1 cellular context compared by ENCODE assay signal in genomic region chr3:32146669-32147315, GRCh38.
TF ChIP-seq lines count a peak whose summit lies in the region.

No MANE protein-coding gene starts in this region.

TF ChIP-seq in K562, 482 proteins besides CTCF, POLR2A, EP300 and RAD21 (continued from another document):
- TF ChIP-seq SMARCC2 (IDR thresholded peaks at IDR 0.05; ENCODE audit: low read depth) (no peak), GATAD2A (IDR thresholded peaks at IDR 0.05) (no peak), EHMT2 (IDR thresholded peaks at IDR 0.05) (no peak), YBX1 (IDR thresholded peaks at IDR 0.05) (no peak), ZNF764 (CRISPR knock-in tag; IDR thresholded peaks at IDR 0.05; ENCODE audit: low read depth) (no peak), ZNF584 (CRISPR knock-in tag; IDR thresholded peaks at IDR 0.05; ENCODE audit: low read depth) (0 out of 2 replicates have a peak, but pooled peaks have one; percentile 11), NFIX (CRISPR knock-in tag; IDR thresholded peaks at IDR 0.05; ENCODE audit: low read depth) (no peak), ZNF316 (IDR thresholded peaks at IDR 0.05) (no peak), STAT6 (CRISPR knock-in tag; IDR thresholded peaks at IDR 0.05) (no peak), MED1 (CRISPR knock-in tag; IDR thresholded peaks at IDR 0.05; ENCODE audit: borderline replicate concordance) (no peak), NFE2 (IDR thresholded peaks at IDR 0.05; ENCODE audit: low read depth) (no peak), TAL1 (IDR thresholded peaks at IDR 0.05) (no peak), MGA (IDR thresholded peaks at IDR 0.05) (no peak), ZNF695 (CRISPR knock-in tag; IDR thresholded peaks at IDR 0.05) (no peak), ZNF408 (CRISPR knock-in tag; IDR thresholded peaks at IDR 0.05; ENCODE audit: low read depth) (no peak), ZNF449 (CRISPR knock-in tag; IDR thresholded peaks at IDR 0.05) (no peak), MCM5 (IDR thresholded peaks at IDR 0.05; ENCODE audit: low read depth) (no peak), ZBTB1 (CRISPR knock-in tag; IDR thresholded peaks at IDR 0.05; ENCODE audit: borderline replicate concordance, low read depth) (no peak), FOXK2 (conservative IDR thresholded peaks at IDR 0.05 in 1 of 2, IDR thresholded peaks at IDR 0.05 in 1 of 2; ENCODE audit: low read depth in 2 of 2) (peak in 1 of 2 experiments; percentile 16; a peak in 2 of 4 replicates), DMBX1 (CRISPR knock-in tag; IDR thresholded peaks at IDR 0.05; ENCODE audit: borderline replicate concordance) (0 out of 2 replicates have a peak, but pooled peaks have one; percentile 24), BRF2 (IDR thresholded peaks at IDR 0.05; ENCODE audit: borderline replicate concordance, insufficient read depth, insufficient read length) (no peak), SPI1 (IDR thresholded peaks at IDR 0.05; ENCODE audit: borderline replicate concordance, low read depth, low read length) (peak; percentile 81; the same call in 1 of the 2 replicates), EWSR1 (IDR thresholded peaks at IDR 0.05; ENCODE audit: borderline replicate concordance, low read depth, partially characterized antibody) (no peak), PYGO2 (tag; IDR thresholded peaks at IDR 0.05) (peak; percentile 11; the same call in 1 of the 2 replicates), ZNF347 (CRISPR knock-in tag; IDR thresholded peaks at IDR 0.05; ENCODE audit: low read depth) (no peak), ZNF212 (CRISPR knock-in tag; IDR thresholded peaks at IDR 0.05) (no peak)
